ENCODE assay signal across 8 cellular contexts in the genomic region with DNA sequence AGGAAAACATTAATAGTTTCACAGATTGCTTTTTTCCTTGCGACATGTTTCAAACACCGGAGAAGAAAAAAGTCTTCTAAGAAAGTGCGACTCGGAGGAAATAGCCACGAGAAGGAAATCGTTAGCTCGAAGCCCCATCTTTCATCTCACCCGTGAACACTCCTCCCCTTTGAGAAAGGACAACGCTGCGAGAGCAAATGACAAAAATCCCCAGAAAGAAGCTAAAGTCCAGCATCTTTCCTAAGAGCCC.
A peak's percentile ranks its signal among the peaks of the same experiment; 100 is the strongest.
DNase-seq lines count a peak whose midpoint lies in the region; ATAC-seq, FAIRE-seq and TF ChIP-seq lines count a peak whose summit lies in the region.

No MANE protein-coding gene starts in this region.

- no peak for FAIRE-seq in kidney (lab: Jason Lieb, UNC)

- no peak for DNase-seq in AG04450 (ENCODE audit: low read depth, low spot score)
- no peak for DNase-seq in HEK293T (ENCODE audit: extremely low spot score)
- DNase-seq in adipocyte (ENCODE audit: low read depth), result peak; percentile 72
- no peak for DNase-seq in kidney
- DNase-seq in testis, result no peak
- DNase-seq in KBM-7, result no peak
- no peak for DNase-seq in activated gamma-delta T cell treated with Interleukin-2 at 50 U/mL for 16 hours

- H3K4me1 ChIP-seq in adipocyte (ENCODE audit: control insufficient read depth, insufficient read depth, low read length) (peaks cover 43% of the 10 kb centered on the region), kidney (ENCODE audit: control insufficient read depth in 1 of 2, insufficient read depth in 1 of 2, low read depth in 1 of 2, low read length in 2 of 2) (peaks cover 8 to 11% of the 10 kb centered on the region in 2 donors), testis (peaks cover 8% of the 10 kb centered on the region)

- TF ChIP-seq CTCF in AG04450 (IDR thresholded peaks at IDR 0.05; ENCODE audit: low read depth, low read length) (no peak), kidney (IDR thresholded peaks at IDR 0.05; ENCODE audit: borderline replicate concordance, extremely low read depth, insufficient read depth) (no peak), testis (IDR thresholded peaks at IDR 0.05) (no peak)

- POLR2A ChIA-PET in AG04450 (lab: Yijun Ruan, JAX) (interaction anchor here (1.2 to 3.4 kb wide), 6 partner anchors 11 to 831 kb away, joined by 3 to 24 read pairs (median 6); a partner anchor contains a TSS), HEK293T (lab: Yijun Ruan, JAX) (interaction anchor here (1.2 to 6.5 kb wide), 6 partner anchors 10 to 84 kb away, joined by 3 to 39 read pairs (median 5); a partner anchor contains a TSS)

- H3K36me3 ChIP-seq in adipocyte (ENCODE audit: control insufficient read depth, insufficient read depth, low read length, severe bottlenecking) (no peaks in the 10 kb centered on the region), kidney (ENCODE audit: control insufficient read depth in 1 of 2, insufficient read depth in 2 of 2, low read length in 2 of 2) (no peaks in the 10 kb centered on the region), testis (ENCODE audit: low read depth, missing control alignments) (no peaks in the 10 kb centered on the region)

- H3K9ac ChIP-seq in adipocyte (ENCODE audit: low read length) (peak overlapping the region; percentile 87), kidney (ENCODE audit: low read length in 2 of 2) (peak overlapping the region; percentile 59 to 73)

- no peaks in the 10 kb centered on the region for H3K9me3 ChIP-seq in AG04450 (ENCODE audit: control insufficient read depth, insufficient read depth, low read length)
- H3K9me3 ChIP-seq in adipocyte (ENCODE audit: control insufficient read depth, low read length), result no peaks in the 10 kb centered on the region
- H3K9me3 ChIP-seq in kidney (ENCODE audit: control insufficient read depth in 1 of 2, low read length in 2 of 2), result no peaks in the 10 kb centered on the region
- no peaks in the 10 kb centered on the region for H3K9me3 ChIP-seq in testis

- CTCF ChIA-PET in AG04450 (lab: Charles Lee), result interaction anchor here (0.9 to 5.1 kb wide), 3 partner anchors 83 to 720 kb away, joined by 6 to 36 read pairs (median 6); a partner anchor contains a TSS
- CTCF ChIA-PET in HEK293T (lab: Yijun Ruan, JAX), result no interaction called here

- intact Hi-C loops in kidney (cut with DNase I), result no loop called here
- intact Hi-C loops in testis (cut with DNase I; ENCODE audit: low total_unique reads), result loop anchor here (5.0 kb wide), 2 partner anchors 47 to 83 kb away; a partner anchor contains a TSS

- in situ Hi-C loops in KBM-7 (cut with MboI; ENCODE audit: low pct_unique_long_range_greater_than_20kb, low sequenced_read_pairs), result no loop called here

- ATAC-seq in HG03159 (IDR thresholded peaks at IDR 0.05; ENCODE audit: unreplicated experiment), result no peak

- H3K4me3 ChIP-seq in AG04450 (ENCODE audit: low read depth, low read length), result peak overlapping the region; percentile 94
- peak overlapping the region; percentile 89 for H3K4me3 ChIP-seq in adipocyte (ENCODE audit: low read length)
- peak overlapping the region; percentile 82 to 87 for H3K4me3 ChIP-seq in kidney (ENCODE audit: low read length in 2 of 2)
- H3K4me3 ChIP-seq in testis, result peak overlapping the region; percentile 81 to 82

- TF ChIP-seq POLR2A in testis (IDR thresholded peaks at IDR 0.05), result no peak

- H3K27me3 ChIP-seq in AG04450 (ENCODE audit: control insufficient read depth, insufficient read depth, low read length) (no peaks in the 10 kb centered on the region), adipocyte (replicated peaks; ENCODE audit: control insufficient read depth, insufficient read depth, low read length) (no peaks in the 10 kb centered on the region), testis (no peaks in the 10 kb centered on the region)

- WGBS in testis, 2 donors, result 0 to 5% methylated on average over 10 of the region's 10 CpGs

- H3K27ac ChIP-seq in AG04450 (ENCODE audit: low read depth, low read length), result peak overlapping the region; percentile 79
- H3K27ac ChIP-seq in kidney (ENCODE audit: low read depth in 2 of 2, low read length in 2 of 2), result peak overlapping the region; percentile 58 to 79
- peak overlapping the region; percentile 87 to 92 for H3K27ac ChIP-seq in testis

TF ChIP-seq in HEK293T, 16 proteins besides CTCF, POLR2A, EP300 and RAD21:
- TF ChIP-seq SUZ12 (IDR thresholded peaks at IDR 0.05) (no peak), HDGF (IDR thresholded peaks at IDR 0.05; ENCODE audit: borderline replicate concordance) (no peak), LEF1 (IDR thresholded peaks at IDR 0.05; ENCODE audit: borderline replicate concordance) (no peak), FOXA1 (IDR thresholded peaks at IDR 0.05) (no peak), ELF4 (IDR thresholded peaks at IDR 0.05) (no peak), FOXM1 (IDR thresholded peaks at IDR 0.05; ENCODE audit: borderline replicate concordance) (no peak), L3MBTL2 (conservative IDR thresholded peaks at IDR 0.05) (0 out of 2 replicates have a peak, but pooled peaks have one; percentile 17)
- TF ChIP-seq, protein P1, sequence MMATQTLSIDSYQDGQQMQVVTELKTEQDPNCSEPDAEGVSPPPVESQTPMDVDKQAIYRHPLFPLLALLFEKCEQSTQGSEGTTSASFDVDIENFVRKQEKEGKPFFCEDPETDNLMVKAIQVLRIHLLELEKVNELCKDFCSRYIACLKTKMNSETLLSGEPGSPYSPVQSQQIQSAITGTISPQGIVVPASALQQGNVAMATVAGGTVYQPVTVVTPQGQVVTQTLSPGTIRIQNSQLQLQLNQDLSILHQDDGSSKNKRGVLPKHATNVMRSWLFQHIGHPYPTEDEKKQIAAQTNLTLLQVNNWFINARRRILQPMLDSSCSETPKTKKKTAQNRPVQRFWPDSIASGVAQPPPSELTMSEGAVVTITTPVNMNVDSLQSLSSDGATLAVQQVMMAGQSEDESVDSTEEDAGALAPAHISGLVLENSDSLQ (IDR thresholded peaks at IDR 0.05), result no peak
